Comparison of ENCODE assay signal across 21 cellular contexts in genomic region chr2:74603282-74604000, GRCh38. TPM values are rescaled to one million over a fixed set of nuclear protein-coding genes. Genes with fewer than 3 reads are reported as not detected.
DNase-seq lines count a peak whose midpoint lies in the region; ATAC-seq, FAIRE-seq and TF ChIP-seq lines count a peak whose summit lies in the region.
"Had no signal": no experiment of that assay in that cellular context is flagged by ENCODE, and none has a peak within 500 bp of the region (broad histone marks: within the 10 kb centered on the region; RNA-seq: fewer than 3 reads in every experiment).

No MANE protein-coding gene starts in this region.

- no TSS peak for BruUV-seq in HepG2 (replicated peaks; lab: Mats Ljungman, UMichigan)

- no peak for FAIRE-seq in HepG2 (lab: Jason Lieb, UNC)
- FAIRE-seq: GM12878, HTR-8/SVneo had no signal

- H3K27me3 Mint-ChIP-seq in activated T-helper 2 cell treated with anti-CD3 and anti-CD28 coated beads, Interferon-gamma antibody, Interleukin-2, Interleukin-4, amounts not matched to agents 10 μg/mL and 5 μg/mL and 100 μg/mL, durations not matched to agents 14 hours and 24 hours and 36 hours (ENCODE audit: low read depth) = peaks cover 45% of the 10 kb centered on the region

- WGBS in HepG2 (ENCODE audit: low lambda C conversion rate) = 25% methylated on average over 7 of the region's 7 CpGs
- WGBS in right lobe of liver (ENCODE audit: insufficient coverage, low coverage, low lambda C conversion rate, missing lambda C conversion rate) = 41% methylated on average over 7 of the region's 7 CpGs

- H3K4me3 Mint-ChIP-seq in activated T-helper 2 cell treated with anti-CD3 and anti-CD28 coated beads, Interferon-gamma antibody, Interleukin-2, Interleukin-4, amounts not matched to agents 10 μg/mL and 5 μg/mL and 100 μg/mL, durations not matched to agents 14 hours and 24 hours and 36 hours (ENCODE audit: low read depth) = no peak overlapping the region
- H3K4me3 Mint-ChIP-seq: CD8-positive, alpha-beta T cell; GM23338 had no signal

- in situ Hi-C loops in HepG2 (cut with HindIII; ENCODE audit: extremely low pct_ligation_motif_present, low pct_unique_long_range_greater_than_20kb) = no loop called here

- intact Hi-C loops in HepG2 (cut with micrococcal nuclease; ENCODE audit: unreplicated experiment) (no loop called here), right lobe of liver (cut with DNase I) (no loop called here)
- intact Hi-C loops in activated T-helper 2 cell treated with anti-CD3 and anti-CD28 coated beads, Interferon-gamma antibody, Interleukin-2, Interleukin-4, amounts not matched to agents 10 μg/mL and 5 μg/mL and 100 μg/mL, durations not matched to agents 14 hours and 24 hours and 36 hours (cut with micrococcal nuclease) = no loop called here

- TF ChIP-seq POLR2A in HepG2 (IDR thresholded peaks at IDR 0.05; ENCODE audit: insufficient read depth in 1 of 2, low read depth in 2 of 2, low read length in 2 of 2) (no peak), right lobe of liver (IDR thresholded peaks at IDR 0.05) (no peak)

- H3K27ac ChIP-seq in HepG2 (ENCODE audit: extremely low read length, insufficient read depth, low read length) (no peak overlapping the region), right lobe of liver (no peak overlapping the region)
- H3K27ac ChIP-seq: BLaER1, HL-60, Peyer's patch had no signal

- H3K9me3 ChIP-seq in HepG2 (ENCODE audit: low read length) (no peaks in the 10 kb centered on the region), right lobe of liver (no peaks in the 10 kb centered on the region)
- H3K9me3 ChIP-seq: BLaER1, Peyer's patch had no signal

- peak; percentile 25 to 60 for ATAC-seq in activated CD4-positive, CD25-positive, alpha-beta regulatory T cell treated with anti-CD3 and anti-CD28 coated beads, Interleukin-2, amount 50 U/mL, for 24 hours
- ATAC-seq in HepG2 = no peak
- no peak for ATAC-seq in right lobe of liver
- no peak for ATAC-seq in GM21825 (IDR thresholded peaks at IDR 0.05; ENCODE audit: unreplicated experiment)
- ATAC-seq: CD8-positive, alpha-beta T cell; GM12878; GM23338 had no signal

- H3K79me2 ChIP-seq in HepG2 (ENCODE audit: insufficient read depth, low read length) = no peaks in the 10 kb centered on the region

- H3K4me3 ChIP-seq in HepG2 (replicated peaks in 1 of 3; ENCODE audit: insufficient read depth in 1 of 3, low read depth in 2 of 3, low read length in 3 of 3) = no peak overlapping the region
- no peak overlapping the region for H3K4me3 ChIP-seq in right lobe of liver
- H3K4me3 ChIP-seq: BLaER1, GM12878, GM23338, Peyer's patch had no signal

- no peak overlapping the region for H3K9ac ChIP-seq in HepG2 (ENCODE audit: insufficient read depth, low read depth, low read length)
- H3K9ac ChIP-seq: BLaER1 had no signal

- TF ChIP-seq EP300 in HepG2 (IDR thresholded peaks at IDR 0.05; ENCODE audit: low read depth in 2 of 2, low read length in 2 of 2) (no peak), HepG2 (CRISPR knock-in tag; IDR thresholded peaks at IDR 0.05; ENCODE audit: borderline replicate concordance) (no peak)

- CTCF ChIA-PET in HepG2 (lab: Yijun Ruan, JAX; ENCODE audit: low intra/inter-chr PET ratio, low total read pairs) = no interaction called here

- peaks cover 15% of the 10 kb centered on the region for H3K4me1 Mint-ChIP-seq in activated T-helper 2 cell treated with anti-CD3 and anti-CD28 coated beads, Interferon-gamma antibody, Interleukin-2, Interleukin-4, amounts not matched to agents 10 μg/mL and 5 μg/mL and 100 μg/mL, durations not matched to agents 14 hours and 24 hours and 36 hours (ENCODE audit: low read depth)
- H3K4me1 Mint-ChIP-seq: GM23338 had no signal

- no peak overlapping the region for H2AFZ ChIP-seq in HepG2 (ENCODE audit: low read length)
- H2AFZ ChIP-seq: GM23338 had no signal

- TF ChIP-seq RAD21 in HepG2 (CRISPR knock-in tag; IDR thresholded peaks at IDR 0.05) = no peak

- H4K20me1 ChIP-seq in HepG2 (ENCODE audit: insufficient read depth, low read length) = no peaks in the 10 kb centered on the region
- H4K20me1 ChIP-seq: BLaER1 had no signal

- no peaks in the 10 kb centered on the region for H3K9me3 Mint-ChIP-seq in activated T-helper 2 cell treated with anti-CD3 and anti-CD28 coated beads, Interferon-gamma antibody, Interleukin-2, Interleukin-4, amounts not matched to agents 10 μg/mL and 5 μg/mL and 100 μg/mL, durations not matched to agents 14 hours and 24 hours and 36 hours
- H3K9me3 Mint-ChIP-seq: CD8-positive, alpha-beta T cell; GM23338 had no signal

- no peaks in the 10 kb centered on the region for H3K36me3 Mint-ChIP-seq in activated T-helper 2 cell treated with anti-CD3 and anti-CD28 coated beads, Interferon-gamma antibody, Interleukin-2, Interleukin-4, amounts not matched to agents 10 μg/mL and 5 μg/mL and 100 μg/mL, durations not matched to agents 14 hours and 24 hours and 36 hours (ENCODE audit: low read depth)
- H3K36me3 Mint-ChIP-seq: CD8-positive, alpha-beta T cell had no signal

- TF ChIP-seq CTCF in HepG2 (CRISPR knock-in tag; IDR thresholded peaks at IDR 0.05) (no peak), right lobe of liver (IDR thresholded peaks at IDR 0.05) (no peak)

- no peaks in the 10 kb centered on the region for H3K4me1 ChIP-seq in HepG2 (ENCODE audit: insufficient read depth, low read length)
- H3K4me1 ChIP-seq in right lobe of liver = no peaks in the 10 kb centered on the region
- H3K4me1 ChIP-seq: Peyer's patch had no signal

- H3K36me3 ChIP-seq in HepG2 (replicated peaks in 1 of 2; ENCODE audit: control insufficient read depth in 1 of 2, insufficient read depth in 2 of 2, low read length in 2 of 2) (no peaks in the 10 kb centered on the region), right lobe of liver (no peaks in the 10 kb centered on the region)
- H3K36me3 ChIP-seq: BLaER1, Peyer's patch had no signal

- no peak overlapping the region for H3K4me2 ChIP-seq in HepG2 (ENCODE audit: low read depth, low read length)
- H3K4me2 ChIP-seq: BLaER1, GM23338 had no signal

- POLR2A ChIA-PET in HepG2 (lab: Yijun Ruan, JAX) = no interaction called here

- H3K27me3 ChIP-seq in HepG2 (ENCODE audit: control insufficient read depth in 1 of 2, insufficient read depth in 2 of 2, low read length in 2 of 2) (0 out of 5 replicates have a peak, but pooled peaks cover 0 to 5% of the 10 kb centered on the region in 2 experiments), right lobe of liver (no peaks in the 10 kb centered on the region)
- H3K27me3 ChIP-seq: BLaER1, Peyer's patch had no signal

- DNase-seq in activated CD4-positive, CD25-positive, alpha-beta regulatory T cell (lab: John Stamatoyannopoulos, UW) = no peak
- DNase-seq in HepG2 (ENCODE audit: low spot score) (no peak), right lobe of liver (no peak), NCI-H1417 treated with DMSO at 0.1 percent for 48 hours (lab: John Stamatoyannopoulos, UW) (no peak), dedifferentiated amniotic fluid mesenchymal stem cell (ENCODE audit: extremely low spot score) (no peak)
- no peak for DNase-seq in activated T-helper 2 cell treated with anti-CD3 and anti-CD28 coated beads, Interferon-gamma antibody, Interleukin-2, Interleukin-4, amounts not matched to agents 10 μg/mL and 5 μg/mL and 100 μg/mL, durations not matched to agents 14 hours and 24 hours and 36 hours (ENCODE audit: low spot score)
- DNase-seq: CD8-positive, alpha-beta T cell; GDM1; NCI-H2029; NCI-H2171 treated with DMSO at 0.1 percent for 48 hours; Peyer's patch; Right ventricle myocardium superior had no signal

- H3K27ac Mint-ChIP-seq in activated T-helper 2 cell treated with anti-CD3 and anti-CD28 coated beads, Interferon-gamma antibody, Interleukin-2, Interleukin-4, amounts not matched to agents 10 μg/mL and 5 μg/mL and 100 μg/mL, durations not matched to agents 14 hours and 24 hours and 36 hours = peak overlapping the region; percentile 1
- H3K27ac Mint-ChIP-seq: CD8-positive, alpha-beta T cell; GM23338 had no signal

RNA-seq across cellular contexts. Expression of gene M1AP, which starts 44.7 kb away (rescaled TPM):
- total RNA-seq in HepG2 (2016; rRNA removed; fragmentation: Illumina TruSeq; extraction: Trizol) (not detected in 2 replicates), right lobe of liver (not detected)
- not detected in 2 replicates for total RNA-seq in HepG2 (2016; cell fraction: cytosol; rRNA removed; fragmentation: Illumina TruSeq; extraction: Trizol; ENCODE audit: low read depth)
- total RNA-seq in HepG2 (2016; cell fraction: insoluble cytoplasmic fraction; rRNA removed; fragmentation: Illumina TruSeq; extraction: Trizol) = not detected in 2 replicates
- not detected in 2 replicates for total RNA-seq in HepG2 (2016; cell fraction: membrane; rRNA removed; fragmentation: Illumina TruSeq; extraction: Trizol)
- not detected in 2 replicates for total RNA-seq in HepG2 (2016; cell fraction: nucleus; rRNA removed; fragmentation: Illumina TruSeq; extraction: Trizol)
- 0.16 TPM in 1 of 2 replicates, not detected in the other for polyA plus RNA-seq in HepG2 (2011; rRNA removed)
- polyA plus RNA-seq in HepG2 (2011; cell fraction: cytosol; rRNA removed) = not detected in 2 replicates
- not detected in 2 replicates for polyA plus RNA-seq in HepG2 (2011; cell fraction: nucleus; rRNA removed)
- polyA plus RNA-seq in HepG2 (2012) = not detected in 2 replicates
- polyA plus RNA-seq in HepG2 (2016; cell fraction: cytosol; fragmentation: Illumina TruSeq; extraction: Trizol; ENCODE audit: low read depth) = not detected in 2 replicates
- not detected in 2 replicates for polyA plus RNA-seq in HepG2 (2016; cell fraction: insoluble cytoplasmic fraction; fragmentation: Illumina TruSeq; extraction: Trizol; ENCODE audit: low read depth)
- not detected in 2 replicates for polyA plus RNA-seq in HepG2 (2016; cell fraction: membrane; fragmentation: Illumina TruSeq; extraction: Trizol; ENCODE audit: low read depth)
- not detected in 2 replicates for polyA plus RNA-seq in HepG2 (2016; cell fraction: nucleus; fragmentation: Illumina TruSeq; extraction: Trizol; ENCODE audit: insufficient read depth, low read depth)
- polyA minus RNA-seq in HepG2 (2011; rRNA and poly(A)+ RNA removed; ENCODE audit: low replicate concordance) = not detected in 2 replicates
- polyA minus RNA-seq in HepG2 (2011; cell fraction: cytosol; rRNA and poly(A)+ RNA removed) = not detected in 2 replicates
- polyA minus RNA-seq in HepG2 (2011; cell fraction: nucleus; rRNA and poly(A)+ RNA removed) = not detected in 2 replicates
- total RNA-seq in activated T-helper 2 cell treated with anti-CD3 and anti-CD28 coated beads, Interferon-gamma antibody, Interleukin-2, Interleukin-4, amounts not matched to agents 10 μg/mL and 5 μg/mL and 100 μg/mL, durations not matched to agents 14 hours and 24 hours and 36 hours = not detected in 2 replicates
- total RNA-seq: A172; CD8-positive, alpha-beta T cell; NCI-H460; Peyer's patch; Right ventricle myocardium superior had no signal

RNA-seq across cellular contexts. Expression of gene DOK1, which starts 48.9 kb away (rescaled TPM):
- total RNA-seq in HepG2 (2016; rRNA removed; fragmentation: Illumina TruSeq; extraction: Trizol) (0.53 and 0.66 TPM in 2 replicates), right lobe of liver (1 to 10 TPM; 1.9 to 3.7 (median 3.2) TPM)
- total RNA-seq in HepG2 (2016; cell fraction: cytosol; rRNA removed; fragmentation: Illumina TruSeq; extraction: Trizol; ENCODE audit: low read depth) = 0.20 and 0.26 TPM in 2 replicates
- 0.73 and 0.74 TPM in 2 replicates for total RNA-seq in HepG2 (2016; cell fraction: insoluble cytoplasmic fraction; rRNA removed; fragmentation: Illumina TruSeq; extraction: Trizol)
- total RNA-seq in HepG2 (2016; cell fraction: membrane; rRNA removed; fragmentation: Illumina TruSeq; extraction: Trizol) = 0.46 and 0.79 TPM in 2 replicates
- 0.34 and 0.87 TPM in 2 replicates for total RNA-seq in HepG2 (2016; cell fraction: nucleus; rRNA removed; fragmentation: Illumina TruSeq; extraction: Trizol)
- polyA plus RNA-seq in HepG2 (2011; rRNA removed) = 0.74 and 0.84 TPM in 2 replicates
- polyA plus RNA-seq in HepG2 (2011; cell fraction: cytosol; rRNA removed) = 0.74 and 0.95 TPM in 2 replicates
- 0.97 and 1.7 TPM in 2 replicates for polyA plus RNA-seq in HepG2 (2011; cell fraction: nucleus; rRNA removed)
- 1.3 and 1.6 TPM in 2 replicates for polyA plus RNA-seq in HepG2 (2012)
- 0.22 and 0.43 TPM in 2 replicates for polyA plus RNA-seq in HepG2 (2016; cell fraction: cytosol; fragmentation: Illumina TruSeq; extraction: Trizol; ENCODE audit: low read depth)
- polyA plus RNA-seq in HepG2 (2016; cell fraction: insoluble cytoplasmic fraction; fragmentation: Illumina TruSeq; extraction: Trizol; ENCODE audit: low read depth) = 0.35 and 0.96 TPM in 2 replicates
- 0.50 and 0.79 TPM in 2 replicates for polyA plus RNA-seq in HepG2 (2016; cell fraction: membrane; fragmentation: Illumina TruSeq; extraction: Trizol; ENCODE audit: low read depth)
- polyA plus RNA-seq in HepG2 (2016; cell fraction: nucleus; fragmentation: Illumina TruSeq; extraction: Trizol; ENCODE audit: insufficient read depth, low read depth) = 0.36 and 0.63 TPM in 2 replicates
- 1.5 and 3.0 TPM in 2 replicates for polyA minus RNA-seq in HepG2 (2011; rRNA and poly(A)+ RNA removed; ENCODE audit: low replicate concordance)
- 0.40 and 0.62 TPM in 2 replicates for polyA minus RNA-seq in HepG2 (2011; cell fraction: cytosol; rRNA and poly(A)+ RNA removed)
- 0.64 and 1.4 TPM in 2 replicates for polyA minus RNA-seq in HepG2 (2011; cell fraction: nucleus; rRNA and poly(A)+ RNA removed)
- total RNA-seq in activated T-helper 2 cell treated with anti-CD3 and anti-CD28 coated beads, Interferon-gamma antibody, Interleukin-2, Interleukin-4, amounts not matched to agents 10 μg/mL and 5 μg/mL and 100 μg/mL, durations not matched to agents 14 hours and 24 hours and 36 hours = 41.0 and 41.4 TPM in 2 replicates

RNA-seq across cellular contexts. Expression of gene LOXL3, which starts 49.7 kb away (rescaled TPM):
- total RNA-seq in HepG2 (2016; rRNA removed; fragmentation: Illumina TruSeq; extraction: Trizol) = 0.39 and 0.55 TPM in 2 replicates
- not detected in 2 replicates for total RNA-seq in HepG2 (2016; cell fraction: cytosol; rRNA removed; fragmentation: Illumina TruSeq; extraction: Trizol; ENCODE audit: low read depth)
- total RNA-seq in HepG2 (2016; cell fraction: insoluble cytoplasmic fraction; rRNA removed; fragmentation: Illumina TruSeq; extraction: Trizol) = 0.36 and 0.82 TPM in 2 replicates
- total RNA-seq in HepG2 (2016; cell fraction: membrane; rRNA removed; fragmentation: Illumina TruSeq; extraction: Trizol) = 0.09 and 0.10 TPM in 2 replicates
- total RNA-seq in HepG2 (2016; cell fraction: nucleus; rRNA removed; fragmentation: Illumina TruSeq; extraction: Trizol) = 0.60 and 0.84 TPM in 2 replicates
- 6.5 and 7.2 TPM in 2 replicates for polyA plus RNA-seq in HepG2 (2011; rRNA removed)
- polyA plus RNA-seq in HepG2 (2011; cell fraction: cytosol; rRNA removed) = 6.0 and 6.6 TPM in 2 replicates
- polyA plus RNA-seq in HepG2 (2011; cell fraction: nucleus; rRNA removed) = 9.6 and 11.7 TPM in 2 replicates
- 4.3 and 13.1 TPM in 2 replicates for polyA plus RNA-seq in HepG2 (2012)
- polyA plus RNA-seq in HepG2 (2016; cell fraction: cytosol; fragmentation: Illumina TruSeq; extraction: Trizol; ENCODE audit: low read depth) = 0.19 TPM in 1 of 2 replicates, not detected in the other
- 0.13 and 0.20 TPM in 2 replicates for polyA plus RNA-seq in HepG2 (2016; cell fraction: insoluble cytoplasmic fraction; fragmentation: Illumina TruSeq; extraction: Trizol; ENCODE audit: low read depth)
- polyA plus RNA-seq in HepG2 (2016; cell fraction: membrane; fragmentation: Illumina TruSeq; extraction: Trizol; ENCODE audit: low read depth) = 0.07 and 0.14 TPM in 2 replicates
- polyA plus RNA-seq in HepG2 (2016; cell fraction: nucleus; fragmentation: Illumina TruSeq; extraction: Trizol; ENCODE audit: insufficient read depth, low read depth) = 1.2 and 1.6 TPM in 2 replicates
- 0.72 and 6.0 TPM in 2 replicates for polyA minus RNA-seq in HepG2 (2011; rRNA and poly(A)+ RNA removed; ENCODE audit: low replicate concordance)
- 1.9 and 5.7 TPM in 2 replicates for polyA minus RNA-seq in HepG2 (2011; cell fraction: cytosol; rRNA and poly(A)+ RNA removed)
- 4.0 TPM in 2 replicates for polyA minus RNA-seq in HepG2 (2011; cell fraction: nucleus; rRNA and poly(A)+ RNA removed)
- 1 to 10 TPM in 5 of 6 experiments, under 1 TPM in 1; 0.92 to 3.3 (median 1.8) TPM for total RNA-seq in right lobe of liver
- 1.7 and 2.1 TPM in 2 replicates for total RNA-seq in activated T-helper 2 cell treated with anti-CD3 and anti-CD28 coated beads, Interferon-gamma antibody, Interleukin-2, Interleukin-4, amounts not matched to agents 10 μg/mL and 5 μg/mL and 100 μg/mL, durations not matched to agents 14 hours and 24 hours and 36 hours
- total RNA-seq: CD8-positive, alpha-beta T cell had no signal

RNA-seq across cellular contexts. Expression of gene SEMA4F, which starts 50.6 kb away (rescaled TPM):
- total RNA-seq in HepG2 (2016; rRNA removed; fragmentation: Illumina TruSeq; extraction: Trizol) = 4.0 and 7.1 TPM in 2 replicates
- total RNA-seq in HepG2 (2016; cell fraction: cytosol; rRNA removed; fragmentation: Illumina TruSeq; extraction: Trizol; ENCODE audit: low read depth) = 1.1 and 1.6 TPM in 2 replicates
- total RNA-seq in HepG2 (2016; cell fraction: insoluble cytoplasmic fraction; rRNA removed; fragmentation: Illumina TruSeq; extraction: Trizol) = 3.3 and 6.9 TPM in 2 replicates
- total RNA-seq in HepG2 (2016; cell fraction: membrane; rRNA removed; fragmentation: Illumina TruSeq; extraction: Trizol) = 4.4 and 4.5 TPM in 2 replicates
- 7.5 and 9.3 TPM in 2 replicates for total RNA-seq in HepG2 (2016; cell fraction: nucleus; rRNA removed; fragmentation: Illumina TruSeq; extraction: Trizol)
- polyA plus RNA-seq in HepG2 (2011; rRNA removed) = 10.3 and 10.6 TPM in 2 replicates
- polyA plus RNA-seq in HepG2 (2011; cell fraction: cytosol; rRNA removed) = 10.3 and 10.4 TPM in 2 replicates
- 13.5 and 16.0 TPM in 2 replicates for polyA plus RNA-seq in HepG2 (2011; cell fraction: nucleus; rRNA removed)
- polyA plus RNA-seq in HepG2 (2012) = 5.5 and 6.6 TPM in 2 replicates
- polyA plus RNA-seq in HepG2 (2016; cell fraction: cytosol; fragmentation: Illumina TruSeq; extraction: Trizol; ENCODE audit: low read depth) = 1.4 and 1.5 TPM in 2 replicates
- polyA plus RNA-seq in HepG2 (2016; cell fraction: insoluble cytoplasmic fraction; fragmentation: Illumina TruSeq; extraction: Trizol; ENCODE audit: low read depth) = 3.4 and 4.1 TPM in 2 replicates
- 3.4 and 4.6 TPM in 2 replicates for polyA plus RNA-seq in HepG2 (2016; cell fraction: membrane; fragmentation: Illumina TruSeq; extraction: Trizol; ENCODE audit: low read depth)
- 10.3 and 10.9 TPM in 2 replicates for polyA plus RNA-seq in HepG2 (2016; cell fraction: nucleus; fragmentation: Illumina TruSeq; extraction: Trizol; ENCODE audit: insufficient read depth, low read depth)
- 4.0 and 21.9 TPM in 2 replicates for polyA minus RNA-seq in HepG2 (2011; rRNA and poly(A)+ RNA removed; ENCODE audit: low replicate concordance)
- polyA minus RNA-seq in HepG2 (2011; cell fraction: cytosol; rRNA and poly(A)+ RNA removed) = 4.8 and 5.8 TPM in 2 replicates
- polyA minus RNA-seq in HepG2 (2011; cell fraction: nucleus; rRNA and poly(A)+ RNA removed) = 6.1 and 7.2 TPM in 2 replicates
- total RNA-seq in right lobe of liver = 1 to 10 TPM; 1.1 to 2.3 (median 1.6) TPM
- total RNA-seq in activated T-helper 2 cell treated with anti-CD3 and anti-CD28 coated beads, Interferon-gamma antibody, Interleukin-2, Interleukin-4, amounts not matched to agents 10 μg/mL and 5 μg/mL and 100 μg/mL, durations not matched to agents 14 hours and 24 hours and 36 hours = 5.5 and 7.1 TPM in 2 replicates

Comparison
In these comparisons a context has a peak if more than half of its experiments do, and no peak if none do; other contexts are left out.
1. ATAC-seq: peak in activated CD4-positive, CD25-positive, alpha-beta regulatory T cell treated with anti-CD3 and anti-CD28 coated beads, Interleukin-2, amount 50 U/mL, for 24 hours (2 of 2); none in HepG2 (single experiment), right lobe of liver (0 of 4) and GM21825 (single experiment).